18 cellular contexts compared by ENCODE assay signal in the genomic region with DNA sequence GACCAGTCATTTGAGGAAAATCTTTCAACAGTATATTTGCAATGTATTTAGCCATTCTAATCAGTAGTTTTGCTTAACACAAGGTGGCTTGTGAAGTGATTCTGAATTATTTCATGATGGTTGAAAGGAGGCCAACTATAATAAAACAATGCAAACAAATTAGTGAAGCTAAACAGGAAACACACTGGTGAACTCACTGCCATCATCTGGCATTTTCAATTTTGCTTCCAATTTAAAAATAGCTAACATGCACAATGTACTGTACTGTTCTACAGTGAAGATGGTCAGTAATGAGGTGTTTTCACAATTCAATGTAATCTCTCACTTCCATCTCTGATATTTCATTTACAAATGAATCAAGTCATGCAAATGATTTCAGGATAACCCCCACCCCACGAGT.
"Had no signal": no experiment of that assay in that cellular context is flagged by ENCODE, and none has a peak within 500 bp of the region (broad histone marks: within the 10 kb centered on the region; RNA-seq: fewer than 3 reads in every experiment).

No MANE protein-coding gene starts in this region.

- H3K27me3 ChIP-seq: colonic mucosa, gastroesophageal sphincter, pancreas, sigmoid colon had no signal

- H3K9me3 ChIP-seq: colonic mucosa, gastroesophageal sphincter, pancreas, sigmoid colon had no signal

- FAIRE-seq: pancreas had no signal

- H3K4me1 ChIP-seq: colonic mucosa, gastroesophageal sphincter, pancreas, sigmoid colon had no signal

- ATAC-seq: activated naive CD4-positive, alpha-beta T cell treated with anti-CD3 and anti-CD28 coated beads, Interleukin-2, amount 50 U/mL, for 72 hours; activated T-cell treated with anti-CD3 and anti-CD28 coated beads, Interleukin-2, amount 50 U/mL, for 72 hours; gastroesophageal sphincter; naive thymus-derived CD8-positive, alpha-beta T cell; stimulated activated effector memory CD8-positive, alpha-beta T cell treated with anti-CD3 and anti-CD28 coated beads, Interleukin-12 subunit alpha, Interleukin-12 subunit beta, amount 100 ng/mL, for 72 hours; T-helper 17 cell; WTC11 had no signal

- H3K27ac ChIP-seq: colonic mucosa, gastroesophageal sphincter, pancreas, sigmoid colon had no signal

- DNase-seq: activated CD4-positive, alpha-beta memory T cell treated with anti-CD3 and anti-CD28 coated beads, Interleukin-2, amount 10 ng/mL, durations not matched to agents 7 days and 5 days; activated CD4-positive, alpha-beta T cell treated with anti-CD3 and anti-CD28 coated beads for 4 hours; activated CD8-positive, alpha-beta memory T cell treated with anti-CD3 and anti-CD28 coated beads, Interleukin-2, amount 50 U/mL, for 4 hours; activated gamma-delta T cell; activated T-cell treated with anti-CD3 and anti-CD28 coated beads, Interleukin-2, amount 50 U/mL, for 72 hours; amniotic stem cell; central memory CD4-positive, alpha-beta T cell; colonic mucosa; effector CD8-positive, alpha-beta T cell; naive thymus-derived CD8-positive, alpha-beta T cell; pancreas; sigmoid colon; stimulated activated CD4-positive, alpha-beta T cell treated with anti-CD3 and anti-CD28 coated beads, Interleukin-1b, Interleukin-23, amount 100 ng/mL, for 48 hours; T-helper 17 cell had no signal

- H3K4me3 ChIP-seq: colonic mucosa, gastroesophageal sphincter, pancreas, sigmoid colon had no signal

- H3K36me3 ChIP-seq: colonic mucosa, gastroesophageal sphincter, pancreas, sigmoid colon had no signal
